ENCODE assay signal across 2 cellular contexts in the genomic region with DNA sequence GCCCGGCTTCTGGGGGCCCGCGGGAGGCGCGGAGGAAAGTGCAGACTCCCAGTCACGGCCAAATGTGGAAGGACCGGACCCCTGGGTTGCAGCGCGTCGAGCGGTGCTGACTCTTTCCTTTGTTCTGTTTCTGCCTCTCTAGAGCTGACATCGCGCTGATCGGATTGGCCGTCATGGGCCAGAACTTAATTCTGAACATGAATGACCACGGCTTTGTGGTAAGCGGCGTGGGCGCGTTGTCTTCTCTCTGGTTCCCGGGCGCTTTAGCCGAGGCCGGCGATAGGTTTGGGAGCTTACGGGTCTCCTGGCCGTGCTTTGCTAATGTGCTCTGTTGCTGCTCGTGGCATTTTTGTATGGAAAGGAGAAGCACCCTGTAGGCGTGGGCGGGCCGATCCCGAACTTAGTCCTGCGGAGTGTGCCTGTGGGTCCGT.
TF ChIP-seq lines count a peak whose summit lies in the region.

No MANE protein-coding gene starts in this region.

TF ChIP-seq in A549, 52 proteins besides CTCF, POLR2A, EP300 and RAD21:
- TF ChIP-seq FOSL2 (IDR thresholded peaks at IDR 0.05) (no peak), FOSL2 (CRISPR knock-in tag; IDR thresholded peaks at IDR 0.05) (no peak), GATA3 (IDR thresholded peaks at IDR 0.05; ENCODE audit: borderline replicate concordance) (no peak), MAX (IDR thresholded peaks at IDR 0.05) (peak; percentile 14; the same call in 1 of the 2 replicates), ZNF302 (CRISPR knock-in tag; IDR thresholded peaks at IDR 0.05) (no peak)

TF ChIP-seq in endothelial cell of umbilical vein, 7 proteins besides CTCF, POLR2A, EP300 and RAD21:
- TF ChIP-seq MAX (IDR thresholded peaks at IDR 0.05; ENCODE audit: insufficient read depth, insufficient read length) (peak; percentile 2), POLR2AphosphoS5 (IDR thresholded peaks at IDR 0.05; ENCODE audit: insufficient read depth, low read depth, low read length) (peak; percentile 7), FOS (IDR thresholded peaks at IDR 0.05; ENCODE audit: borderline replicate concordance, insufficient read depth, low read length) (no peak)
